Comparison of ENCODE assay signal across 23 cellular contexts in the genomic region with DNA sequence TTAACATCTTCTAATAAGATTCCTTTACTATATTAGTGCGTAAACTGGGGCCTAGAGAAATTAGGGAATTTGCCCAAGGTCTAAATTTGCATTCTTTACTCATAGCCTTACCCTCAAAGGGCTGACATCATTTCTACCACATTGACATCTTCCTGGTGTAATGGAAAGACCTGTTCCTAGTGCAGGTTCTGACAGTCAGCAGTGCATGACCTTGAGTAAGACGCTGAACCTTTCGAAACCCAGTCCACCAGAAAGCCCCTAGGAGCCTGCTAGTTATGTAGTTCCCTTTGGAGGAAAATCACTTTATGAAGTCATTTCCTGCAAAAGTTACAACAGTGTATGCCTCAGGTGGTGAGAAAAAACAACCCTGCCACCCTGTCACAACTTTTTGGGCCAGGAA.
DNase-seq lines count a peak whose midpoint lies in the region; ATAC-seq lines count a peak whose summit lies in the region.
"Had no signal": no experiment of that assay in that cellular context is flagged by ENCODE, and none has a peak within 500 bp of the region (broad histone marks: within the 10 kb centered on the region; RNA-seq: fewer than 3 reads in every experiment).

No MANE protein-coding gene starts in this region.

- ATAC-seq in GM18873 (IDR thresholded peaks at IDR 0.05; ENCODE audit: low FRiP score, unreplicated experiment) (peak; percentile 82), HG03342 (IDR thresholded peaks at IDR 0.05; ENCODE audit: unreplicated experiment) (peak; percentile 59), HG02970 (IDR thresholded peaks at IDR 0.05; ENCODE audit: low FRiP score, unreplicated experiment) (no peak)
- ATAC-seq in activated T-helper 17 cell treated with anti-CD3 and anti-CD28 coated beads, Interleukin-2, amount 50 U/mL, for 72 hours (replicated peaks) = peak; percentile 37
- ATAC-seq: heart left ventricle had no signal

- H3K36me3 Mint-ChIP-seq in activated CD4-positive, alpha-beta memory T cell treated with anti-CD3 and anti-CD28 coated beads for 36 hours = no peaks in the 10 kb centered on the region
- no peaks in the 10 kb centered on the region for H3K36me3 Mint-ChIP-seq in activated CD4-positive, alpha-beta memory T cell treated with anti-CD3 and anti-CD28 coated beads, Interleukin-2, amount 10 ng/mL, durations not matched to agents 7 days and 5 days (ENCODE audit: low read depth)
- H3K36me3 Mint-ChIP-seq in activated T-helper 17 cell treated with anti-CD3 and anti-CD28 coated beads, Interleukin-2, amount 50 U/mL, for 72 hours (ENCODE audit: low read depth) = no peaks in the 10 kb centered on the region
- H3K36me3 Mint-ChIP-seq: activated naive CD8-positive, alpha-beta T cell; brain had no signal

- H3K4me3 Mint-ChIP-seq in activated CD4-positive, alpha-beta memory T cell treated with anti-CD3 and anti-CD28 coated beads for 36 hours = no peak overlapping the region
- H3K4me3 Mint-ChIP-seq in activated CD4-positive, alpha-beta memory T cell treated with anti-CD3 and anti-CD28 coated beads, Interleukin-2, amount 10 ng/mL, durations not matched to agents 7 days and 5 days = no peak overlapping the region
- no peak overlapping the region for H3K4me3 Mint-ChIP-seq in activated T-helper 17 cell treated with anti-CD3 and anti-CD28 coated beads, Interleukin-2, amount 50 U/mL, for 72 hours
- H3K4me3 Mint-ChIP-seq: activated naive CD8-positive, alpha-beta T cell; brain; CD4-positive, alpha-beta T cell; nephron had no signal

- no peaks in the 10 kb centered on the region for H3K27me3 Mint-ChIP-seq in activated CD4-positive, alpha-beta memory T cell treated with anti-CD3 and anti-CD28 coated beads for 36 hours
- H3K27me3 Mint-ChIP-seq in activated CD4-positive, alpha-beta memory T cell treated with anti-CD3 and anti-CD28 coated beads, Interleukin-2, amount 10 ng/mL, durations not matched to agents 7 days and 5 days = no peaks in the 10 kb centered on the region
- no peaks in the 10 kb centered on the region for H3K27me3 Mint-ChIP-seq in activated T-helper 17 cell treated with anti-CD3 and anti-CD28 coated beads, Interleukin-2, amount 50 U/mL, for 72 hours
- H3K27me3 Mint-ChIP-seq: activated naive CD8-positive, alpha-beta T cell; brain; CD4-positive, alpha-beta T cell had no signal

- peaks cover 41% of the 10 kb centered on the region for H3K4me1 Mint-ChIP-seq in activated CD4-positive, alpha-beta memory T cell treated with anti-CD3 and anti-CD28 coated beads for 36 hours (ENCODE audit: low read depth)
- H3K4me1 Mint-ChIP-seq in activated CD4-positive, alpha-beta memory T cell treated with anti-CD3 and anti-CD28 coated beads, Interleukin-2, amount 10 ng/mL, durations not matched to agents 7 days and 5 days = peaks cover 25% of the 10 kb centered on the region
- peaks cover 24% of the 10 kb centered on the region for H3K4me1 Mint-ChIP-seq in activated T-helper 17 cell treated with anti-CD3 and anti-CD28 coated beads, Interleukin-2, amount 50 U/mL, for 72 hours

- peak; percentile 19 for DNase-seq in activated CD4-positive, alpha-beta memory T cell treated with anti-CD3 and anti-CD28 coated beads for 36 hours
- DNase-seq in activated CD4-positive, alpha-beta memory T cell treated with anti-CD3 and anti-CD28 coated beads, Interleukin-2, amount 10 ng/mL, durations not matched to agents 7 days and 5 days = no peak
- DNase-seq in COLO668 (lab: John Stamatoyannopoulos, UW; ENCODE audit: unreplicated experiment) (no peak), retina (no peak)
- DNase-seq: activated CD4-positive, alpha-beta T cell treated with anti-CD3 and anti-CD28 coated beads for 1 hour; CD4-positive, alpha-beta T cell; dermis blood vessel endothelial cell; DND-41; esophagus squamous epithelium; GOT3; heart left ventricle; NCI-H1694 treated with DMSO at 0.1 percent for 48 hours; NCI-H446 treated with DMSO at 0.1 percent for 48 hours; SHP77 treated with DMSO at 0.1 percent for 48 hours; spleen; stimulated activated naive CD4-positive, alpha-beta T cell had no signal

- H3K27ac Mint-ChIP-seq in activated CD4-positive, alpha-beta memory T cell treated with anti-CD3 and anti-CD28 coated beads for 36 hours = no peak overlapping the region
- H3K27ac Mint-ChIP-seq in activated CD4-positive, alpha-beta memory T cell treated with anti-CD3 and anti-CD28 coated beads, Interleukin-2, amount 10 ng/mL, durations not matched to agents 7 days and 5 days = no peak overlapping the region
- H3K27ac Mint-ChIP-seq in activated T-helper 17 cell treated with anti-CD3 and anti-CD28 coated beads, Interleukin-2, amount 50 U/mL, for 72 hours = no peak overlapping the region
- H3K27ac Mint-ChIP-seq: activated naive CD8-positive, alpha-beta T cell; brain; CD4-positive, alpha-beta T cell had no signal

- POLR2A ChIA-PET in activated CD4-positive, alpha-beta memory T cell treated with anti-CD3 and anti-CD28 coated beads for 36 hours (lab: Charles Lee) = no interaction called here
- POLR2A ChIA-PET in activated CD4-positive, alpha-beta memory T cell treated with anti-CD3 and anti-CD28 coated beads, Interleukin-2, amount 10 ng/mL, durations not matched to agents 7 days and 5 days (lab: Charles Lee) = no interaction called here

- no peaks in the 10 kb centered on the region for H3K9me3 Mint-ChIP-seq in activated CD4-positive, alpha-beta memory T cell treated with anti-CD3 and anti-CD28 coated beads for 36 hours
- H3K9me3 Mint-ChIP-seq in activated CD4-positive, alpha-beta memory T cell treated with anti-CD3 and anti-CD28 coated beads, Interleukin-2, amount 10 ng/mL, durations not matched to agents 7 days and 5 days = no peaks in the 10 kb centered on the region
- H3K9me3 Mint-ChIP-seq in activated T-helper 17 cell treated with anti-CD3 and anti-CD28 coated beads, Interleukin-2, amount 50 U/mL, for 72 hours = no peaks in the 10 kb centered on the region
- H3K9me3 Mint-ChIP-seq: brain; CD4-positive, alpha-beta T cell; nephron had no signal

- CTCF ChIA-PET in activated CD4-positive, alpha-beta memory T cell treated with anti-CD3 and anti-CD28 coated beads for 36 hours (lab: Charles Lee) = no interaction called here
- CTCF ChIA-PET in activated CD4-positive, alpha-beta memory T cell treated with anti-CD3 and anti-CD28 coated beads, Interleukin-2, amount 10 ng/mL, durations not matched to agents 7 days and 5 days (lab: Charles Lee) = no interaction called here

- intact Hi-C loops in activated CD4-positive, alpha-beta memory T cell treated with anti-CD3 and anti-CD28 coated beads for 36 hours (cut with micrococcal nuclease) = loop anchor here (10.0 kb wide), 1 partner anchor 920 kb away; a partner anchor contains a TSS
